ENCODE assay signal across 1 cellular context in the genomic region with DNA sequence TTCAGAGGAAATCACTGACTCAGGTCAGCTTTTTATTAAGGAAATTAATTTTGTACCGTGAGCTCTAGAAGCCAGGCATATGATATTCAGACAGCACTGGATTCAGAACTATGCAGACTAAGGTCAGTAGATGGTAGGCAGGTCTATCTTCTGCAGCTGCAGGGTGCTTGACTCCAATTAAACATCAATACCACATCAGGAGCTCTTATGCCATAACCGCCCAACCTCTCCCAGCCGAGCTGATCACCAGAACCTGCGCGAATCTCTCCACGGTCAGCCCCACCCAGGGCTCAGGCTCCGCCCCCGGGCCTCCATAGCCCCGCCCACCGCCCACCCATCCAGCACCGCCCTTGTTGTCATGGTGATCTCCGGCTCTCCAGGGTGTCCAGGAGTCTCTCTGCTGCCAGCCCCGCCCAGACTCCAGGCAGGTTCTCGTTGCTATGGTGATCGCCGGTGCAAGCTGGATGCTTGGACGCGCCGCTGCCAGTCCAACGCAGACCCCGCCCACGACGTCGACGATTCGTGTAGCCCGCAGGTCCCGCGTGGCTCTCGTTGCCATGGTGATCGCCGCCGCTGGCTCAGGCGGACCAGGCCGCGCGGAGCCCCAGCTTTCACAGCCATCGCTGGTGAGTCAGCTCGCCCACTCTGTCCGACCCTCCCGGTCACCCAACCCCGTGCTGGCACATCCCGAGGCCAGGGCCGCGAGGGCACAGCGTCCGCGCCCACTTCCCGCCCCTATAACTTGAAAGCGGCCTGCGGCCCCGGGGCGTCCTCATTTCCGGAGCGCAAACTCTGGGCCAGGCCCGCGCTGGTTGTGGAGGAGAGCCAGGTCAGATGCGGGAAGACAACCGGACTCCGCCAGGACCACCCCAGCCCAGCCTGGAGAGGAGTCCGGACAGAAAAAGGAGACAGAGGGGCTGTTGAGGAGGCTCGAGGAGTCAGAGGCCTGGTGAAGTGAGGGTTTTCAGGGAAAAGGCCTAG.
TF ChIP-seq lines count a peak whose summit lies in the region.

A gene with protein sequence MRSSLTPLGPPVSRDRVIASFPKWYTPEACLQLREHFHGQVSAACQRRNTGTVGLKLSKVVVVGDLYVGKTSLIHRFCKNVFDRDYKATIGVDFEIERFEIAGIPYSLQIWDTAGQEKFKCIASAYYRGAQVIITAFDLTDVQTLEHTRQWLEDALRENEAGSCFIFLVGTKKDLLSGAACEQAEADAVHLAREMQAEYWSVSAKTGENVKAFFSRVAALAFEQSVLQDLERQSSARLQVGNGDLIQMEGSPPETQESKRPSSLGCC (plus strand): TSS at position 552 of the 981 bp plus-strand sequence. CDS start 1,140 bp downstream, outside the sequence.

TF ChIP-seq in K562, 482 proteins besides CTCF, POLR2A, EP300 and RAD21 (continued from another document):
- TF ChIP-seq, protein P1, sequence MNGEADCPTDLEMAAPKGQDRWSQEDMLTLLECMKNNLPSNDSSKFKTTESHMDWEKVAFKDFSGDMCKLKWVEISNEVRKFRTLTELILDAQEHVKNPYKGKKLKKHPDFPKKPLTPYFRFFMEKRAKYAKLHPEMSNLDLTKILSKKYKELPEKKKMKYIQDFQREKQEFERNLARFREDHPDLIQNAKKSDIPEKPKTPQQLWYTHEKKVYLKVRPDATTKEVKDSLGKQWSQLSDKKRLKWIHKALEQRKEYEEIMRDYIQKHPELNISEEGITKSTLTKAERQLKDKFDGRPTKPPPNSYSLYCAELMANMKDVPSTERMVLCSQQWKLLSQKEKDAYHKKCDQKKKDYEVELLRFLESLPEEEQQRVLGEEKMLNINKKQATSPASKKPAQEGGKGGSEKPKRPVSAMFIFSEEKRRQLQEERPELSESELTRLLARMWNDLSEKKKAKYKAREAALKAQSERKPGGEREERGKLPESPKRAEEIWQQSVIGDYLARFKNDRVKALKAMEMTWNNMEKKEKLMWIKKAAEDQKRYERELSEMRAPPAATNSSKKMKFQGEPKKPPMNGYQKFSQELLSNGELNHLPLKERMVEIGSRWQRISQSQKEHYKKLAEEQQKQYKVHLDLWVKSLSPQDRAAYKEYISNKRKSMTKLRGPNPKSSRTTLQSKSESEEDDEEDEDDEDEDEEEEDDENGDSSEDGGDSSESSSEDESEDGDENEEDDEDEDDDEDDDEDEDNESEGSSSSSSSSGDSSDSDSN (IDR thresholded peaks at IDR 0.05; ENCODE audit: borderline replicate concordance in 1 of 2, low read depth in 2 of 2, low read length in 2 of 2), result no peak
- TF ChIP-seq IFI16 (CRISPR knock-in tag; IDR thresholded peaks at IDR 0.05), result no peak
- TF ChIP-seq, protein P2, sequence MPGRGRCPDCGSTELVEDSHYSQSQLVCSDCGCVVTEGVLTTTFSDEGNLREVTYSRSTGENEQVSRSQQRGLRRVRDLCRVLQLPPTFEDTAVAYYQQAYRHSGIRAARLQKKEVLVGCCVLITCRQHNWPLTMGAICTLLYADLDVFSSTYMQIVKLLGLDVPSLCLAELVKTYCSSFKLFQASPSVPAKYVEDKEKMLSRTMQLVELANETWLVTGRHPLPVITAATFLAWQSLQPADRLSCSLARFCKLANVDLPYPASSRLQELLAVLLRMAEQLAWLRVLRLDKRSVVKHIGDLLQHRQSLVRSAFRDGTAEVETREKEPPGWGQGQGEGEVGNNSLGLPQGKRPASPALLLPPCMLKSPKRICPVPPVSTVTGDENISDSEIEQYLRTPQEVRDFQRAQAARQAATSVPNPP (IDR thresholded peaks at IDR 0.05; ENCODE audit: borderline replicate concordance, insufficient read depth, insufficient read length), result no peak
